ENCODE assay signal across 14 cellular contexts in the genomic region with DNA sequence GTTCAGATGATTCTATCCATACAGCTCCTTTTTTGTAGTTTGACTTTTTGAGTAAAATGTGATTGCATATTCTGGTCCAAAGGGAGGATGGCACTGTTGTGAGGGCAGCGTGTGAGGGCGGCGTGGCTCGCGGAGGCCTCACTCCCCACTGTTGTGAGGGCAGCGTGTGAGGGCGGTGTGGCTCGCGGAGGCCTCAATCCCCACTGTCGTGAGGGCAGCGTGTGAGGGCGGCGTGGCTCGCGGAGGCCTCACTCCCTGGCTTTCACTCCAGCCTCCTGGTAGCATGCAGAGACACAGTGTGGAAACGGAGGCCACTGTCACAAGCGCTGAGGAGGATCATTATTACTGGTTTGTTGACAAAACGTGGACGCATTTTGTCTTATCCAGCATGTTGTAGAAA.
DNase-seq lines count a peak whose midpoint lies in the region; ATAC-seq and TF ChIP-seq lines count a peak whose summit lies in the region.
"Had no signal": no experiment of that assay in that cellular context is flagged by ENCODE, and none has a peak within 500 bp of the region (broad histone marks: within the 10 kb centered on the region; RNA-seq: fewer than 3 reads in every experiment).

No MANE protein-coding gene starts in this region.

- DNase-seq in CD4-positive, alpha-beta T cell, result no peak
- DNase-seq in NCI-H1092 treated with DMSO at 0.1 percent for 48 hours (lab: John Stamatoyannopoulos, UW), result no peak
- DNase-seq: Kasumi-1; NCI-H524 treated with DMSO at 0.1 percent for 48 hours; NK-92 treated with Interleukin-12 subunit alpha and Interleukin-12 subunit beta, amount 100 ng/mL, for 24 hours; OCI-M1; RPMI8226; SJCRH30 had no signal

- peaks cover 58% of the 10 kb centered on the region for H3K4me1 Mint-ChIP-seq in CD4-positive, alpha-beta T cell (ENCODE audit: low read depth)
- peaks cover 25% of the 10 kb centered on the region for H3K4me1 Mint-ChIP-seq in nephron

- intact Hi-C loops in CD4-positive, alpha-beta T cell (cut with DNase I, micrococcal nuclease), result no loop called here

- H3K9me3 Mint-ChIP-seq in CD4-positive, alpha-beta T cell, result no peaks in the 10 kb centered on the region
- peaks cover 14% of the 10 kb centered on the region for H3K9me3 Mint-ChIP-seq in nephron

- H3K27ac ChIP-seq in 22Rv1, result peak overlapping the region; percentile 32; the same call in 1 of the 2 replicates
- H3K27ac ChIP-seq in CD4-positive, alpha-beta T cell (ENCODE audit: low read depth, low read length), result no peak overlapping the region
- peak overlapping the region; percentile 74 for H3K27ac ChIP-seq in VCaP
- H3K27ac ChIP-seq: BLaER1, SJCRH30 had no signal

- no peaks in the 10 kb centered on the region for H3K27me3 ChIP-seq in CD4-positive, alpha-beta T cell (ENCODE audit: control insufficient read depth, insufficient read depth, low read length)
- H3K27me3 ChIP-seq: BLaER1, SJCRH30 had no signal

- no peak overlapping the region for H3K4me3 Mint-ChIP-seq in CD4-positive, alpha-beta T cell
- H3K4me3 Mint-ChIP-seq in nephron, result no peak overlapping the region

- ATAC-seq in CD4-positive, alpha-beta T cell (ENCODE audit: poor library complexity), result no peak
- ATAC-seq in GM18511 (IDR thresholded peaks at IDR 0.05; ENCODE audit: unreplicated experiment) (no peak), GM21381 (IDR thresholded peaks at IDR 0.05; ENCODE audit: unreplicated experiment) (no peak)

- CTCF ChIA-PET in CD4-positive, alpha-beta T cell (lab: Charles Lee), result no interaction called here

- TF ChIP-seq CTCF in 22Rv1 (IDR thresholded peaks at IDR 0.05) (no peak), VCaP (conservative IDR thresholded peaks at IDR 0.05) (no peak), nephron (IDR thresholded peaks at IDR 0.05; ENCODE audit: unreplicated experiment in 3 of 3) (no peak)
- no peak for TF ChIP-seq CTCF in CD4-positive, alpha-beta T cell (IDR thresholded peaks at IDR 0.05)

- no peaks in the 10 kb centered on the region for H3K27me3 Mint-ChIP-seq in CD4-positive, alpha-beta T cell
- H3K27me3 Mint-ChIP-seq in nephron (ENCODE audit: low read depth), result no peaks in the 10 kb centered on the region

- peak overlapping the region; percentile 47 for H3K27ac Mint-ChIP-seq in CD4-positive, alpha-beta T cell
- peak overlapping the region in 2 of 3 experiments; percentile 9 to 43 for H3K27ac Mint-ChIP-seq in nephron

- H3K9me3 ChIP-seq in CD4-positive, alpha-beta T cell (ENCODE audit: control insufficient read depth, low read length), result peaks cover 6% of the 10 kb centered on the region

- peaks cover 40% of the 10 kb centered on the region for H3K36me3 Mint-ChIP-seq in CD4-positive, alpha-beta T cell (ENCODE audit: low read depth)
- peaks cover 20% of the 10 kb centered on the region for H3K36me3 Mint-ChIP-seq in nephron (ENCODE audit: low read depth)

- POLR2A ChIA-PET in CD4-positive, alpha-beta T cell (lab: Charles Lee), result no interaction called here
